Comparison of ENCODE assay signal across 19 cellular contexts in the genomic region with DNA sequence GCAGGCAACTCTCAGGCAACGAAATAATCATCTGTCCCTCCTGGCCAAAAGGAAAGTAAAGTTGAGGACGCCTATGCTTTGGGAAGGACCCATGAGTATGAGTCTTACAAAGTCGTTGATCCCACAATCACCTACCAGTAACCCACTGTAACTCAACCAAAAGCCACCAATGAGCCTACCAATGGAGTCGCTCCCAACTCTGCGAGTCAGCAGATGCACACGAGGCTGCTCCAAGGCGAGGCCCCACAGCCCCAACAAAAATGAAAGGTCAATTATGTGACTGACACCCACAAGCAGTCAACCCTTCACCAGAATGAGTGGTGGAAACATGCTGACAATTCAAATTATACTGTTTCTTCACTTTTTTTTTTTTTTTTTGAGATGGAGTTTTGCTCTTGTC.
"Had no signal": no experiment of that assay in that cellular context is flagged by ENCODE, and none has a peak within 500 bp of the region (broad histone marks: within the 10 kb centered on the region; RNA-seq: fewer than 3 reads in every experiment).

No MANE protein-coding gene starts in this region.

- H3K27me3 Mint-ChIP-seq: memory B cell; stimulated activated naive CD8-positive, alpha-beta T cell treated with anti-CD3 and anti-CD28 coated beads, Interleukin-15, Interleukin-2, amounts not matched to agents 100 ng/mL and 50 ng/mL, for 24 hours had no signal

- DNase-seq: cortex of kidney; dorsolateral prefrontal cortex; effector CD8-positive, alpha-beta T cell; foreskin melanocyte; kidney; left cardiac atrium; left ventricle myocardium inferior; lower lobe of right lung; natural killer cell; posterior cingulate gyrus; spleen; stimulated activated CD4-positive, alpha-beta T cell treated with anti-CD3 and anti-CD28 coated beads, Interleukin-15, amount 100 ng/mL, for 24 hours; stimulated activated CD4-positive, alpha-beta T cell treated with anti-CD3 and anti-CD28 coated beads, Interleukin-2, amount 100 ng/mL, for 24 hours; trophoblast cell had no signal

- H3K4me3 Mint-ChIP-seq: memory B cell; mesothelial cell of epicardium; natural killer cell; neural crest cell; stimulated activated naive CD8-positive, alpha-beta T cell treated with anti-CD3 and anti-CD28 coated beads, Interleukin-15, Interleukin-2, amounts not matched to agents 100 ng/mL and 50 ng/mL, for 24 hours had no signal

- H3K9me3 Mint-ChIP-seq: memory B cell; mesothelial cell of epicardium; natural killer cell; neural crest cell; stimulated activated naive CD8-positive, alpha-beta T cell treated with anti-CD3 and anti-CD28 coated beads, Interleukin-15, Interleukin-2, amounts not matched to agents 100 ng/mL and 50 ng/mL, for 24 hours had no signal

- H3K4me1 Mint-ChIP-seq: mesothelial cell of epicardium, neural crest cell had no signal

- ATAC-seq: left cardiac atrium, lower lobe of right lung, natural killer cell, sciatic nerve had no signal

- H3K27ac Mint-ChIP-seq: memory B cell; mesothelial cell of epicardium; natural killer cell; stimulated activated naive CD8-positive, alpha-beta T cell treated with anti-CD3 and anti-CD28 coated beads, Interleukin-15, Interleukin-2, amounts not matched to agents 100 ng/mL and 50 ng/mL, for 24 hours had no signal
